Comparison of ENCODE assay signal across 21 cellular contexts in the genomic region with DNA sequence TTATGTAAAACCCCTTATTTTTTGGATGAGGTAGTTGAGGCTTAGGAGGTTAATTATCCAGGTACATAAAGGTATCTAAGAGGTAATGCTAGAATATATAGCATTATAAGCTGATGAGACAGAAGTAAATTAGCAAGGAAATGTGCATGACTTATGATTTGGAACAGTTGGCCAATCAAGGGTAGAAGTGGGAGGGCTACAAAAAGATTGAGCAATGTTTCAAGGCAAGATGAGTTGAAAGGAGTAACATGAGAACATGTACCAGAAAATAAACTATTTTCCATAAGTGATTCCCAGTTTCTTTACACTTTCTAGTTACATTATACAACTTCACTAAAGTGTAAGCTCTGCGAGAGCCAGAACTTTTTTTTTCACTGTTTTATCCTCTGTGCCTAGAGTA.
"Had no signal": no experiment of that assay in that cellular context is flagged by ENCODE, and none has a peak within 500 bp of the region (broad histone marks: within the 10 kb centered on the region; RNA-seq: fewer than 3 reads in every experiment).

No MANE protein-coding gene starts in this region.

- H3K4me1 Mint-ChIP-seq: mesothelial cell of epicardium had no signal

- H3K27ac ChIP-seq: lower lobe of right lung, neutrophil, tibial artery had no signal

- H3K27me3 ChIP-seq: neutrophil, tibial artery had no signal

- H3K36me3 Mint-ChIP-seq: mesothelial cell of epicardium; natural killer cell treated with Interleukin-12 subunit alpha and Interleukin-12 subunit beta and Interleukin-15 and Interleukin-18, amount 100 ng/mL, for 72 hours had no signal

- ATAC-seq: activated T-cell treated with anti-CD3 and anti-CD28 coated beads, Interleukin-2, amount 50 U/mL, for 72 hours; lower lobe of right lung; natural killer cell treated with Interleukin-12 subunit alpha and Interleukin-12 subunit beta and Interleukin-15 and Interleukin-18, amount 100 ng/mL, for 72 hours; sciatic nerve had no signal

- H3K36me3 ChIP-seq: lower lobe of right lung, neutrophil, tibial artery had no signal

- H3K4me3 ChIP-seq: lower lobe of right lung, tibial artery had no signal

- H3K27ac Mint-ChIP-seq: activated T-cell treated with anti-CD3 and anti-CD28 coated beads, Interleukin-2, amount 50 U/mL, for 72 hours; mesothelial cell of epicardium; natural killer cell treated with Interleukin-12 subunit alpha and Interleukin-12 subunit beta and Interleukin-15 and Interleukin-18, amount 100 ng/mL, for 72 hours; T-helper 1 cell treated with Interleukin-12 subunit alpha and Interleukin-12 subunit beta and Interleukin-4 antibody, amounts not matched to agents 30 μg/mL and 1 μg/mL, for 36 hours had no signal

- H3K9me3 Mint-ChIP-seq: T-helper 1 cell treated with Interleukin-12 subunit alpha and Interleukin-12 subunit beta and Interleukin-4 antibody, amounts not matched to agents 30 μg/mL and 1 μg/mL, for 36 hours had no signal

- H3K27me3 Mint-ChIP-seq: natural killer cell treated with Interleukin-12 subunit alpha and Interleukin-12 subunit beta and Interleukin-15 and Interleukin-18, amount 100 ng/mL, for 72 hours had no signal

- DNase-seq: activated CD4-positive, alpha-beta T cell treated with anti-CD3 and anti-CD28 coated beads for 1 hour; activated CD8-positive, alpha-beta memory T cell treated with anti-CD3 and anti-CD28 coated beads for 24 hours; activated effector memory CD4-positive, alpha-beta T cell treated with anti-CD3 and anti-CD28 coated beads, Interleukin-2, amount 50 U/mL, for 16 hours; activated naive CD4-positive, alpha-beta T cell treated with anti-CD3 and anti-CD28 coated beads, Interleukin-2, amount 50 U/mL, for 16 hours; activated T-cell treated with anti-CD3 and anti-CD28 coated beads, Interleukin-2, amount 50 U/mL, for 72 hours; caudate nucleus; erythroblast; hypothalamus; lower lobe of right lung; stimulated activated CD8-positive, alpha-beta memory T cell treated with anti-CD3 and anti-CD28 coated beads, Interleukin-4, amount 100 ng/mL, for 48 hours; stimulated activated naive CD4-positive, alpha-beta T cell; tibial artery had no signal

- H3K4me1 ChIP-seq: lower lobe of right lung, tibial artery had no signal

- H3K4me3 Mint-ChIP-seq: activated T-cell treated with anti-CD3 and anti-CD28 coated beads, Interleukin-2, amount 50 U/mL, for 72 hours; mesothelial cell of epicardium; natural killer cell treated with Interleukin-12 subunit alpha and Interleukin-12 subunit beta and Interleukin-15 and Interleukin-18, amount 100 ng/mL, for 72 hours; T-helper 1 cell treated with Interleukin-12 subunit alpha and Interleukin-12 subunit beta and Interleukin-4 antibody, amounts not matched to agents 30 μg/mL and 1 μg/mL, for 36 hours had no signal

- FAIRE-seq: colon, frontal cortex, keratinocyte, urothelium cell line had no signal
